In the genomic region with DNA sequence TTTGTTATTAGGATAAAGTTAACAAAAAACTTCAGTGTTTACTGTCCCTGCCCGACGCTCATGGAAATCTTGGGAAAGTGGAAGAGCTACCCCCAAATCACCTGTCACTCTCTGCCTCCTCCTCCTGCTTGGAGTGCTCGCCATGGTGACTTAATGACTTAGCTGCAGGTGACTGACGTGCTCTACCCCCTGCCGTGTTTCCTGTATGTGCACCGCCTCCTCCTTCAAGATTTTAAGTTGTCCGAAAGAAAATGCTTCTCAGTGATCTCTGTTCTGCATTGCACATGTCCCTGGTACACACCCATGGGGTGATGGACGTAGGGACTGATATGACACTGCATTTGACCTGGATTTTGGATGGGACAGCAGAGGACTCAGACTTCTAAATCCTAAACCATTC, we compare ENCODE assay signal across 18 cellular contexts.
"Had no signal": no experiment of that assay in that cellular context is flagged by ENCODE, and none has a peak within 500 bp of the region (broad histone marks: within the 10 kb centered on the region; RNA-seq: fewer than 3 reads in every experiment).

No MANE protein-coding gene starts in this region.

- H3K36me3 ChIP-seq: esophagus muscularis mucosa, spleen, thoracic aorta had no signal

- H3K9me3 ChIP-seq: esophagus muscularis mucosa, spleen, thoracic aorta had no signal

- DNase-seq: activated CD4-positive, alpha-beta T cell treated with anti-CD3 and anti-CD28 coated beads for 1 hour; activated CD4-positive, alpha-beta T cell treated with anti-CD3 and anti-CD28 coated beads, Interleukin-2, amount 50 U/mL, for 1 hour; activated CD8-positive, alpha-beta T cell treated with anti-CD3 and anti-CD28 coated beads, Interleukin-2, amount 10 ng/mL, durations not matched to agents 7 days and 5 days; activated gamma-delta T cell; activated naive CD4-positive, alpha-beta T cell treated with anti-CD3 and anti-CD28 coated beads, Interleukin-2, amount 50 U/mL, for 16 hours; activated naive CD8-positive, alpha-beta T cell treated with anti-CD3 and anti-CD28 coated beads, Interleukin-2, amount 50 U/mL, for 24 hours; dermis blood vessel endothelial cell; effector CD8-positive, alpha-beta T cell; kidney; naive B cell; posterior cingulate gyrus; spleen; stimulated activated CD4-positive, alpha-beta T cell treated with anti-CD3 and anti-CD28 coated beads, Interleukin-4, amount 100 ng/mL, for 1 hour; stimulated activated naive CD4-positive, alpha-beta T cell; T-helper 1 cell had no signal

- H3K27ac ChIP-seq: esophagus muscularis mucosa, spleen, thoracic aorta had no signal

- H3K4me1 ChIP-seq: esophagus muscularis mucosa, spleen had no signal

- H3K4me3 ChIP-seq: esophagus muscularis mucosa, lung, spleen, thoracic aorta had no signal
